In genomic region chr12:47383942-47384341, GRCh38 we compare ENCODE assay signal across 14 cellular contexts.
A peak's percentile ranks its signal among the peaks of the same experiment; 100 is the strongest.
DNase-seq lines count a peak whose midpoint lies in the region; ATAC-seq lines count a peak whose summit lies in the region.
"Had no signal": no experiment of that assay in that cellular context is flagged by ENCODE, and none has a peak within 500 bp of the region (broad histone marks: within the 10 kb centered on the region; RNA-seq: fewer than 3 reads in every experiment).

No MANE protein-coding gene starts in this region.

- H3K4me3 Mint-ChIP-seq in activated T-helper 2 cell treated with anti-CD3 and anti-CD28 coated beads, Interferon-gamma antibody, Interleukin-2, Interleukin-4, amounts not matched to agents 10 μg/mL and 5 μg/mL and 100 μg/mL, durations not matched to agents 14 hours and 24 hours and 36 hours (ENCODE audit: low read depth) = no peak overlapping the region
- H3K4me3 Mint-ChIP-seq: dendritic cell treated with granulocyte-macrophage colony-stimulating factor and Interleukin-4, amounts not matched to agents 40 ng/mL and 50 ng/mL, for 4 days had no signal

- peak; percentile 37 for DNase-seq in A172 (ENCODE audit: low spot score)
- DNase-seq in EH (ENCODE audit: low read depth) = peak; percentile 60
- DNase-seq in activated T-helper 2 cell treated with anti-CD3 and anti-CD28 coated beads, Interferon-gamma antibody, Interleukin-2, Interleukin-4, amounts not matched to agents 10 μg/mL and 5 μg/mL and 100 μg/mL, durations not matched to agents 14 hours and 24 hours and 36 hours (ENCODE audit: low spot score) = no peak
- peak; percentile 29 for DNase-seq in kidney glomerular epithelial cell (lab: John Stamatoyannopoulos, UW)
- DNase-seq in caudate nucleus (lab: John Stamatoyannopoulos, UW) = no peak
- no peak for DNase-seq in effector memory CD4-positive, alpha-beta T cell
- DNase-seq: NCI-H446 treated with DMSO at 0.1 percent for 48 hours, SHP77 had no signal

- no peak overlapping the region for H3K27ac ChIP-seq in caudate nucleus (ENCODE audit: low read depth, low read length)
- no peak overlapping the region for H3K27ac ChIP-seq in effector memory CD4-positive, alpha-beta T cell (ENCODE audit: insufficient read depth, low read length, poor library complexity, severe bottlenecking)
- H3K27ac ChIP-seq: C4-2B, HL-60, VCaP had no signal

- peak overlapping the region; percentile 1 for H3K27ac Mint-ChIP-seq in activated T-helper 2 cell treated with anti-CD3 and anti-CD28 coated beads, Interferon-gamma antibody, Interleukin-2, Interleukin-4, amounts not matched to agents 10 μg/mL and 5 μg/mL and 100 μg/mL, durations not matched to agents 14 hours and 24 hours and 36 hours
- H3K27ac Mint-ChIP-seq: dendritic cell treated with granulocyte-macrophage colony-stimulating factor and Interleukin-4, amounts not matched to agents 40 ng/mL and 50 ng/mL, for 4 days had no signal

- peaks cover 52% of the 10 kb centered on the region for H3K4me1 Mint-ChIP-seq in activated T-helper 2 cell treated with anti-CD3 and anti-CD28 coated beads, Interferon-gamma antibody, Interleukin-2, Interleukin-4, amounts not matched to agents 10 μg/mL and 5 μg/mL and 100 μg/mL, durations not matched to agents 14 hours and 24 hours and 36 hours (ENCODE audit: low read depth)

- H3K9me3 Mint-ChIP-seq in activated T-helper 2 cell treated with anti-CD3 and anti-CD28 coated beads, Interferon-gamma antibody, Interleukin-2, Interleukin-4, amounts not matched to agents 10 μg/mL and 5 μg/mL and 100 μg/mL, durations not matched to agents 14 hours and 24 hours and 36 hours = peaks cover 12% of the 10 kb centered on the region
- H3K9me3 Mint-ChIP-seq: dendritic cell treated with granulocyte-macrophage colony-stimulating factor and Interleukin-4, amounts not matched to agents 40 ng/mL and 50 ng/mL, for 4 days had no signal

- peaks cover 26% of the 10 kb centered on the region for H3K36me3 Mint-ChIP-seq in activated T-helper 2 cell treated with anti-CD3 and anti-CD28 coated beads, Interferon-gamma antibody, Interleukin-2, Interleukin-4, amounts not matched to agents 10 μg/mL and 5 μg/mL and 100 μg/mL, durations not matched to agents 14 hours and 24 hours and 36 hours (ENCODE audit: low read depth)

- no peak for ATAC-seq in HG02678 (IDR thresholded peaks at IDR 0.05; ENCODE audit: unreplicated experiment)
- ATAC-seq in GM21528 (IDR thresholded peaks at IDR 0.05; ENCODE audit: low FRiP score, unreplicated experiment) = no peak

- intact Hi-C loops in activated T-helper 2 cell treated with anti-CD3 and anti-CD28 coated beads, Interferon-gamma antibody, Interleukin-2, Interleukin-4, amounts not matched to agents 10 μg/mL and 5 μg/mL and 100 μg/mL, durations not matched to agents 14 hours and 24 hours and 36 hours (cut with micrococcal nuclease) = no loop called here

- no peaks in the 10 kb centered on the region for H3K27me3 ChIP-seq in effector memory CD4-positive, alpha-beta T cell (replicated peaks; ENCODE audit: control insufficient read depth, insufficient read depth, low read length, poor library complexity, severe bottlenecking)

- H3K4me1 ChIP-seq in effector memory CD4-positive, alpha-beta T cell (ENCODE audit: control insufficient read depth, insufficient read depth, low read length, poor library complexity, severe bottlenecking) = no peaks in the 10 kb centered on the region

- H3K9me3 ChIP-seq in effector memory CD4-positive, alpha-beta T cell (ENCODE audit: control insufficient read depth, low read length) = no peaks in the 10 kb centered on the region

- no peaks in the 10 kb centered on the region for H3K36me3 ChIP-seq in effector memory CD4-positive, alpha-beta T cell (ENCODE audit: control insufficient read depth, insufficient read depth, low read length)

- H3K27me3 Mint-ChIP-seq in activated T-helper 2 cell treated with anti-CD3 and anti-CD28 coated beads, Interferon-gamma antibody, Interleukin-2, Interleukin-4, amounts not matched to agents 10 μg/mL and 5 μg/mL and 100 μg/mL, durations not matched to agents 14 hours and 24 hours and 36 hours (ENCODE audit: low read depth) = no peaks in the 10 kb centered on the region

- no peak overlapping the region for H3K4me3 ChIP-seq in effector memory CD4-positive, alpha-beta T cell (ENCODE audit: insufficient read depth, low read depth, low read length, poor library complexity, severe bottlenecking)

Comparison
In these comparisons a context has a peak if more than half of its experiments do, and no peak if none do; other contexts are left out.
1. DNase-seq: peak in A172 (single experiment), EH (single experiment) and kidney glomerular epithelial cell (single experiment); none in activated T-helper 2 cell treated with anti-CD3 and anti-CD28 coated beads, Interferon-gamma antibody, Interleukin-2, Interleukin-4, amounts not matched to agents 10 μg/mL and 5 μg/mL and 100 μg/mL, durations not matched to agents 14 hours and 24 hours and 36 hours (single experiment), caudate nucleus (0 of 61) and effector memory CD4-positive, alpha-beta T cell (0 of 3).